ENCODE assay signal across 39 cellular contexts in the genomic region with DNA sequence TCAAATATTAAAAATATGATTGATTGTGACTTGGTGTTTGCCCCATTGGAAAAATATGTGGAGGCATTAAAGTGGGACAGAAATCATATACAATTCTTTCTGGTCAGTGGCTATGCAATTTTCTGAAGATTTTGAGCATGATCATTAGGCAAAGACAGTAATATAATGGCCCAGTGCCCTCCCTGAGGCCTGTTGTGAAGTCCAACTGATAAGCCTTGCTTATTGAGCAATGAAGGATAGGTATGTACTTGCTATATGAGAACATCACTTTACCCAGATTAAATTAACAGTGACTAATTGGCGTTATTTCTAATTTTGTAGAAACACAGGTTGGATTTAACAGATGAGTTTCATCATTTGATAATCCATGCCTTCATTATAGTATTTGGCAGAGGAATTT. TPM values are rescaled to one million over a fixed set of nuclear protein-coding genes. Genes with fewer than 3 reads are reported as not detected.
"Had no signal": no experiment of that assay in that cellular context is flagged by ENCODE, and none has a peak within 500 bp of the region (broad histone marks: within the 10 kb centered on the region; RNA-seq: fewer than 3 reads in every experiment).

No MANE protein-coding gene starts in this region.

- H3K36me3 ChIP-seq: adrenal gland, ascending aorta, brain microvascular endothelial cell, breast epithelium, cardiac muscle cell had no signal

- H3K9me3 ChIP-seq: adrenal gland, ascending aorta, body of pancreas, breast epithelium had no signal

- FAIRE-seq: astrocyte had no signal

- DNase-seq: activated effector memory CD4-positive, alpha-beta T cell treated with anti-CD3 and anti-CD28 coated beads, Interleukin-2, amount 50 U/mL, for 16 hours; activated effector memory CD4-positive, alpha-beta T cell treated with Interleukin-2 at 50 U/mL for 16 hours; activated gamma-delta T cell; activated gamma-delta T cell treated with Interleukin-2 at 50 U/mL for 16 hours; activated naive CD4-positive, alpha-beta T cell; activated naive CD4-positive, alpha-beta T cell treated with anti-CD3 and anti-CD28 coated beads for 36 hours; activated naive CD4-positive, alpha-beta T cell treated with anti-CD3 and anti-CD28 coated beads, Interleukin-2, amount 10 ng/mL, durations not matched to agents 7 days and 5 days; activated naive CD4-positive, alpha-beta T cell treated with anti-CD3 and anti-CD28 coated beads, Interleukin-2, amount 50 U/mL, for 16 hours; activated naive CD4-positive, alpha-beta T cell treated with Interleukin-2 at 50 U/mL for 16 hours; activated naive CD8-positive, alpha-beta T cell treated with anti-CD3 and anti-CD28 coated beads for 36 hours; activated naive CD8-positive, alpha-beta T cell treated with anti-CD3 and anti-CD28 coated beads, Interleukin-2, amount 10 ng/mL, durations not matched to agents 7 days and 5 days; activated naive CD8-positive, alpha-beta T cell treated with anti-CD3 and anti-CD28 coated beads, Interleukin-2, amount 50 U/mL, for 24 hours; activated T-cell treated with anti-CD3 and anti-CD28 coated beads, Interleukin-2, amount 50 U/mL, for 1 hour; activated T-cell treated with anti-CD3 and anti-CD28 coated beads, Interleukin-2, amount 50 U/mL, for 24 hours; activated T-cell treated with anti-CD3 and anti-CD28 coated beads, Interleukin-2, amount 50 U/mL, for 4 hours; activated T-cell treated with anti-CD3 and anti-CD28 coated beads, Interleukin-2, amount 50 U/mL, for 48 hours; activated T-cell treated with anti-CD3 and anti-CD28 coated beads, Interleukin-2, amount 50 U/mL, for 72 hours; adrenal gland; amniotic stem cell; amygdala; anterior cingulate cortex; aorta; body of pancreas; brain microvascular endothelial cell; caudate nucleus; central memory CD4-positive, alpha-beta T cell; cerebellar nuclear complex had no signal

- H3K27me3 ChIP-seq: adrenal gland, ascending aorta, body of pancreas, brain microvascular endothelial cell had no signal

- H3K4me1 ChIP-seq: adrenal gland, ascending aorta, body of pancreas, breast epithelium had no signal

- ATAC-seq: activated naive CD4-positive, alpha-beta T cell treated with anti-CD3 and anti-CD28 coated beads, Interleukin-2, amount 50 U/mL, for 72 hours; activated naive CD8-positive, alpha-beta T cell treated with anti-CD3 and anti-CD28 coated beads, Interleukin-2, amount 50 U/mL, for 24 hours; activated T-cell treated with anti-CD3 and anti-CD28 coated beads, Interleukin-2, amount 50 U/mL, for 4 hours; activated T-cell treated with anti-CD3 and anti-CD28 coated beads, Interleukin-2, amount 50 U/mL, for 72 hours; activated T-helper 17 cell treated with anti-CD3 and anti-CD28 coated beads, Interleukin-2, amount 50 U/mL, for 72 hours; body of pancreas had no signal

- H3K27ac ChIP-seq: adrenal gland, ascending aorta, body of pancreas, brain microvascular endothelial cell, breast epithelium, cardiac muscle cell had no signal

- H3K4me3 ChIP-seq: adrenal gland, ascending aorta, body of pancreas, breast epithelium, cardiac muscle cell had no signal

RNA-seq across cellular contexts. Expression of a gene that starts 57.1 kb away (rescaled TPM):
- total RNA-seq: activated naive CD4-positive, alpha-beta T cell treated with anti-CD3 and anti-CD28 coated beads for 36 hours; activated naive CD4-positive, alpha-beta T cell treated with anti-CD3 and anti-CD28 coated beads, Interleukin-2, amount 50 U/mL, for 72 hours; activated naive CD8-positive, alpha-beta T cell treated with anti-CD3 and anti-CD28 coated beads for 36 hours; activated naive CD8-positive, alpha-beta T cell treated with anti-CD3 and anti-CD28 coated beads, Interleukin-2, amount 10 ng/mL, durations not matched to agents 7 days and 5 days; activated T-cell treated with anti-CD3 and anti-CD28 coated beads, Interleukin-2, amount 50 U/mL, for 72 hours; activated T-helper 1 cell treated with anti-CD3 and anti-CD28 coated beads, Interleukin-12 subunit alpha, Interleukin-12 subunit beta, Interleukin-2, Interleukin-4 antibody, amounts not matched to agents 30 ng/mL and 10 ng/mL and 1 ng/mL, durations not matched to agents 14 hours and 24 hours and 36 hours; activated T-helper 17 cell treated with anti-CD3 and anti-CD28 coated beads, Interleukin-2, amount 50 U/mL, for 72 hours; activated T-helper 2 cell treated with anti-CD3 and anti-CD28 coated beads, Interferon-gamma antibody, Interleukin-2, Interleukin-4, amounts not matched to agents 10 μg/mL and 5 μg/mL and 100 μg/mL, durations not matched to agents 14 hours and 24 hours and 36 hours; aorta; ascending aorta; astrocyte; body of pancreas; breast epithelium; cardiac muscle cell; cardiac septum; cerebellum; chondrocyte had no signal
- polyA plus RNA-seq: adipose tissue, adrenal gland had no signal
